Comparison of ENCODE assay signal across 12 cellular contexts in genomic region chr6:144265061-144265357, GRCh38. TPM values are rescaled to one million over a fixed set of nuclear protein-coding genes. Genes with fewer than 3 reads are reported as not detected.
DNase-seq lines count a peak whose midpoint lies in the region; ATAC-seq, FAIRE-seq and TF ChIP-seq lines count a peak whose summit lies in the region.
"Had no signal": no experiment of that assay in that cellular context is flagged by ENCODE, and none has a peak within 500 bp of the region (broad histone marks: within the 10 kb centered on the region; RNA-seq: fewer than 3 reads in every experiment).

No MANE protein-coding gene starts in this region.

- no peaks in the 10 kb centered on the region for H3K79me2 ChIP-seq in HepG2 (ENCODE audit: insufficient read depth, low read length)

- TF ChIP-seq RAD21 in HepG2 (CRISPR knock-in tag; IDR thresholded peaks at IDR 0.05): no peak

- CTCF ChIA-PET in HEK293 (lab: Yijun Ruan, JAX) (interaction anchor here (1.0 to 1.2 kb wide), 3 partner anchors 11 to 113 kb away, joined by 3 read pairs; no protein-coding TSS in a partner anchor), HepG2 (lab: Yijun Ruan, JAX; ENCODE audit: low intra/inter-chr PET ratio, low total read pairs) (no interaction called here)

- ATAC-seq in HepG2: peak; percentile 86
- ATAC-seq in HG03095 (IDR thresholded peaks at IDR 0.05; ENCODE audit: unreplicated experiment): no peak
- ATAC-seq in HG03097 (IDR thresholded peaks at IDR 0.05; ENCODE audit: low FRiP score, unreplicated experiment): no peak

- H2AFZ ChIP-seq in HepG2 (ENCODE audit: low read length): no peak overlapping the region

- intact Hi-C loops in HepG2 (cut with micrococcal nuclease; ENCODE audit: unreplicated experiment): loop anchor here (2.0 kb wide), 1 partner anchor 22 kb away; no protein-coding TSS in a partner anchor
- intact Hi-C loops in thyroid gland (cut with DNase I): no loop called here

- TF ChIP-seq POLR2A in HepG2 (IDR thresholded peaks at IDR 0.05; ENCODE audit: insufficient read depth in 1 of 2, low read depth in 2 of 2, low read length in 2 of 2): no peak
- no peak for TF ChIP-seq POLR2A in thyroid gland (IDR thresholded peaks at IDR 0.05)

- H3K9me3 ChIP-seq in HEK293 (ENCODE audit: control insufficient read depth, insufficient read depth, low read depth, low read length) (no peaks in the 10 kb centered on the region), HepG2 (ENCODE audit: low read length) (no peaks in the 10 kb centered on the region), thyroid gland (no peaks in the 10 kb centered on the region)

- POLR2A ChIA-PET in HEK293 (lab: Yijun Ruan, JAX) (interaction anchor here (1.2 to 2.9 kb wide), 3 partner anchors 19 to 48 kb away, joined by 3 to 28 read pairs (median 5); partner anchors contain the start of gene UTRN), HepG2 (lab: Yijun Ruan, JAX) (interaction anchor here (0.8 to 3.0 kb wide), 4 partner anchors 19 to 79 kb away, joined by 3 to 21 read pairs (median 4); partner anchors contain the start of gene UTRN)

- H4K20me1 ChIP-seq in HepG2 (ENCODE audit: insufficient read depth, low read length): no peaks in the 10 kb centered on the region

- in situ Hi-C loops in HepG2 (cut with HindIII; ENCODE audit: extremely low pct_ligation_motif_present, low pct_unique_long_range_greater_than_20kb): no loop called here

- H3K27ac ChIP-seq in HEK293 (ENCODE audit: extremely low read depth, low read depth, low read length): no peak overlapping the region
- peak overlapping the region; percentile 42 for H3K27ac ChIP-seq in HepG2 (ENCODE audit: extremely low read length, insufficient read depth, low read length)
- H3K27ac ChIP-seq in thyroid gland: peak overlapping the region; percentile 72 to 74 (median 73)

- H3K4me2 ChIP-seq in HepG2 (ENCODE audit: low read depth, low read length): peak overlapping the region; percentile 80

- no peak for TF ChIP-seq EP300 in HepG2 (IDR thresholded peaks at IDR 0.05; ENCODE audit: low read depth in 2 of 2, low read length in 2 of 2)
- no peak for TF ChIP-seq EP300 in HepG2 (CRISPR knock-in tag; IDR thresholded peaks at IDR 0.05; ENCODE audit: borderline replicate concordance)

- DNase-seq in amniotic epithelial cell (ENCODE audit: low read depth): peak; percentile 74
- DNase-seq in HepG2 (ENCODE audit: low spot score): peak; percentile 71
- DNase-seq in thyroid gland: no peak
- DNase-seq in OCI-M1 (lab: John Stamatoyannopoulos, UW): no peak
- no peak for DNase-seq in MV-4-11 (lab: John Stamatoyannopoulos, UW)
- DNase-seq: activated T-cell treated with anti-CD3 and anti-CD28 coated beads, Interleukin-2, amount 50 U/mL, for 48 hours; DMS53; effector memory CD4-positive, alpha-beta T cell; NCI-H526 treated with DMSO at 0.1 percent for 48 hours had no signal

- FAIRE-seq in HepG2 (lab: Jason Lieb, UNC): peak; percentile 23

- 0% methylated on average over 4 of the region's 4 CpGs for WGBS in HepG2 (ENCODE audit: low lambda C conversion rate)
- WGBS in thyroid gland, 2 donors: 77 to 85% methylated on average over 4 of the region's 4 CpGs

- H3K4me3 ChIP-seq in HEK293 (ENCODE audit: low read depth, low read length): no peak overlapping the region
- H3K4me3 ChIP-seq in HepG2 (replicated peaks in 1 of 3; ENCODE audit: insufficient read depth in 1 of 3, low read depth in 2 of 3, low read length in 3 of 3): peak overlapping the region; percentile 34 to 51 (median 51)
- H3K4me3 ChIP-seq in thyroid gland (replicated peaks in 1 of 3): no peak overlapping the region

- H3K27me3 ChIP-seq in HepG2 (ENCODE audit: control insufficient read depth in 1 of 2, insufficient read depth in 2 of 2, low read length in 2 of 2) (no peaks in the 10 kb centered on the region), thyroid gland (no peaks in the 10 kb centered on the region)

- H3K4me1 ChIP-seq in HEK293 (ENCODE audit: control insufficient read depth, insufficient read depth, low read length) (peaks cover 21% of the 10 kb centered on the region), HepG2 (ENCODE audit: insufficient read depth, low read length) (peaks cover 51% of the 10 kb centered on the region), thyroid gland (peaks cover 28% of the 10 kb centered on the region in 2 donors)

- H3K36me3 ChIP-seq in HEK293 (ENCODE audit: control insufficient read depth in 2 of 2, insufficient read depth in 1 of 2, low read length in 2 of 2): no peaks in the 10 kb centered on the region
- no peaks in the 10 kb centered on the region for H3K36me3 ChIP-seq in HepG2 (replicated peaks in 1 of 2; ENCODE audit: control insufficient read depth in 1 of 2, insufficient read depth in 2 of 2, low read length in 2 of 2)
- no peaks in the 10 kb centered on the region for H3K36me3 ChIP-seq in thyroid gland

- peak overlapping the region; percentile 12 for H3K9ac ChIP-seq in HepG2 (ENCODE audit: insufficient read depth, low read depth, low read length)

- no TSS peak for BruUV-seq in HepG2 (replicated peaks; lab: Mats Ljungman, UMichigan)

- TF ChIP-seq CTCF in HEK293 (tag by site-specific recombination; IDR thresholded peaks at IDR 0.05) (no peak), HepG2 (CRISPR knock-in tag; IDR thresholded peaks at IDR 0.05) (no peak), thyroid gland (IDR thresholded peaks at IDR 0.05) (no peak)

TF ChIP-seq in HEK293, 187 proteins besides CTCF, POLR2A, EP300 and RAD21 (continues in another document):
- no peak for TF ChIP-seq ZNF514 (tag by site-specific recombination; IDR thresholded peaks at IDR 0.05)

TF ChIP-seq in HepG2, 621 proteins besides CTCF, POLR2A, EP300 and RAD21 (continues in another document):
- TF ChIP-seq RNF2 (conservative IDR thresholded peaks at IDR 0.05; ENCODE audit: low read depth): no peak
- no peak for TF ChIP-seq KAT8 (CRISPR knock-in tag; IDR thresholded peaks at IDR 0.05)
- TF ChIP-seq, protein P1, sequence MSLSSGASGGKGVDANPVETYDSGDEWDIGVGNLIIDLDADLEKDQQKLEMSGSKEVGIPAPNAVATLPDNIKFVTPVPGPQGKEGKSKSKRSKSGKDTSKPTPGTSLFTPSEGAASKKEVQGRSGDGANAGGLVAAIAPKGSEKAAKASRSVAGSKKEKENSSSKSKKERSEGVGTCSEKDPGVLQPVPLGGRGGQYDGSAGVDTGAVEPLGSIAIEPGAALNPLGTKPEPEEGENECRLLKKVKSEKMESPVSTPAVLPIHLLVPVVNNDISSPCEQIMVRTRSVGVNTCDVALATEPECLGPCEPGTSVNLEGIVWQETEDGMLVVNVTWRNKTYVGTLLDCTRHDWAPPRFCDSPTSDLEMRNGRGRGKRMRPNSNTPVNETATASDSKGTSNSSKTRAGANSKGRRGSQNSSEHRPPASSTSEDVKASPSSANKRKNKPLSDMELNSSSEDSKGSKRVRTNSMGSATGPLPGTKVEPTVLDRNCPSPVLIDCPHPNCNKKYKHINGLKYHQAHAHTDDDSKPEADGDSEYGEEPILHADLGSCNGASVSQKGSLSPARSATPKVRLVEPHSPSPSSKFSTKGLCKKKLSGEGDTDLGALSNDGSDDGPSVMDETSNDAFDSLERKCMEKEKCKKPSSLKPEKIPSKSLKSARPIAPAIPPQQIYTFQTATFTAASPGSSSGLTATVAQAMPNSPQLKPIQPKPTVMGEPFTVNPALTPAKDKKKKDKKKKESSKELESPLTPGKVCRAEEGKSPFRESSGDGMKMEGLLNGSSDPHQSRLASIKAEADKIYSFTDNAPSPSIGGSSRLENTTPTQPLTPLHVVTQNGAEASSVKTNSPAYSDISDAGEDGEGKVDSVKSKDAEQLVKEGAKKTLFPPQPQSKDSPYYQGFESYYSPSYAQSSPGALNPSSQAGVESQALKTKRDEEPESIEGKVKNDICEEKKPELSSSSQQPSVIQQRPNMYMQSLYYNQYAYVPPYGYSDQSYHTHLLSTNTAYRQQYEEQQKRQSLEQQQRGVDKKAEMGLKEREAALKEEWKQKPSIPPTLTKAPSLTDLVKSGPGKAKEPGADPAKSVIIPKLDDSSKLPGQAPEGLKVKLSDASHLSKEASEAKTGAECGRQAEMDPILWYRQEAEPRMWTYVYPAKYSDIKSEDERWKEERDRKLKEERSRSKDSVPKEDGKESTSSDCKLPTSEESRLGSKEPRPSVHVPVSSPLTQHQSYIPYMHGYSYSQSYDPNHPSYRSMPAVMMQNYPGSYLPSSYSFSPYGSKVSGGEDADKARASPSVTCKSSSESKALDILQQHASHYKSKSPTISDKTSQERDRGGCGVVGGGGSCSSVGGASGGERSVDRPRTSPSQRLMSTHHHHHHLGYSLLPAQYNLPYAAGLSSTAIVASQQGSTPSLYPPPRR (CRISPR knock-in tag; IDR thresholded peaks at IDR 0.05; ENCODE audit: borderline replicate concordance): peak; percentile 43; the same call in 1 of the 2 replicates

RNA-seq across cellular contexts. Expression of gene UTRN, which starts 20.1 kb away (rescaled TPM):
- 85.4 and 102 TPM in 2 replicates for total RNA-seq in HepG2 (2016; rRNA removed; fragmentation: Illumina TruSeq; extraction: Trizol)
- 31.3 and 33.8 TPM in 2 replicates for total RNA-seq in HepG2 (2016; cell fraction: cytosol; rRNA removed; fragmentation: Illumina TruSeq; extraction: Trizol; ENCODE audit: low read depth)
- 82.8 and 99.8 TPM in 2 replicates for total RNA-seq in HepG2 (2016; cell fraction: insoluble cytoplasmic fraction; rRNA removed; fragmentation: Illumina TruSeq; extraction: Trizol)
- 24.5 and 25.3 TPM in 2 replicates for total RNA-seq in HepG2 (2016; cell fraction: membrane; rRNA removed; fragmentation: Illumina TruSeq; extraction: Trizol)
- 238 and 263 TPM in 2 replicates for total RNA-seq in HepG2 (2016; cell fraction: nucleus; rRNA removed; fragmentation: Illumina TruSeq; extraction: Trizol)
- 116 and 119 TPM in 2 replicates for polyA plus RNA-seq in HepG2 (2011; rRNA removed)
- polyA plus RNA-seq in HepG2 (2011; cell fraction: cytosol; rRNA removed): 80.3 and 114 TPM in 2 replicates
- polyA plus RNA-seq in HepG2 (2011; cell fraction: nucleus; rRNA removed): 157 and 177 TPM in 2 replicates
- 163 and 168 TPM in 2 replicates for polyA plus RNA-seq in HepG2 (2012)
- 1.2 and 1.7 TPM in 2 replicates for polyA plus RNA-seq in HepG2 (2016; cell fraction: cytosol; fragmentation: Illumina TruSeq; extraction: Trizol; ENCODE audit: low read depth)
- polyA plus RNA-seq in HepG2 (2016; cell fraction: insoluble cytoplasmic fraction; fragmentation: Illumina TruSeq; extraction: Trizol; ENCODE audit: low read depth): 32.6 and 33.9 TPM in 2 replicates
- 2.6 and 3.8 TPM in 2 replicates for polyA plus RNA-seq in HepG2 (2016; cell fraction: membrane; fragmentation: Illumina TruSeq; extraction: Trizol; ENCODE audit: low read depth)
- polyA plus RNA-seq in HepG2 (2016; cell fraction: nucleus; fragmentation: Illumina TruSeq; extraction: Trizol; ENCODE audit: insufficient read depth, low read depth): 41.1 and 45.1 TPM in 2 replicates
- 15.6 and 209 TPM in 2 replicates for polyA minus RNA-seq in HepG2 (2011; rRNA and poly(A)+ RNA removed; ENCODE audit: low replicate concordance)
- 248 and 267 TPM in 2 replicates for polyA minus RNA-seq in HepG2 (2011; cell fraction: cytosol; rRNA and poly(A)+ RNA removed)
- polyA minus RNA-seq in HepG2 (2011; cell fraction: nucleus; rRNA and poly(A)+ RNA removed): 1,476 and 1,554 TPM in 2 replicates
- total RNA-seq in thyroid gland: 100 to 1,000 TPM; 383 to 473 (median 415) TPM

Comparison
In these comparisons a context has a peak if more than half of its experiments do, and no peak if none do; other contexts are left out.
1. H3K4me3 ChIP-seq: peak in HepG2 (3 of 3); none in HEK293 (single experiment) and thyroid gland (0 of 3).
2. DNase-seq: peak in amniotic epithelial cell (single experiment) and HepG2 (single experiment); none in thyroid gland (0 of 2), OCI-M1 (single experiment) and MV-4-11 (single experiment).
3. Of the 63 proteins assayed by ChIP-seq in both HepG2 and HEK293: peak only in HepG2: none; only in HEK293: PRDM10; in both: none; in neither: 62.